ENCODE assay signal across 8 cellular contexts in the genomic region with DNA sequence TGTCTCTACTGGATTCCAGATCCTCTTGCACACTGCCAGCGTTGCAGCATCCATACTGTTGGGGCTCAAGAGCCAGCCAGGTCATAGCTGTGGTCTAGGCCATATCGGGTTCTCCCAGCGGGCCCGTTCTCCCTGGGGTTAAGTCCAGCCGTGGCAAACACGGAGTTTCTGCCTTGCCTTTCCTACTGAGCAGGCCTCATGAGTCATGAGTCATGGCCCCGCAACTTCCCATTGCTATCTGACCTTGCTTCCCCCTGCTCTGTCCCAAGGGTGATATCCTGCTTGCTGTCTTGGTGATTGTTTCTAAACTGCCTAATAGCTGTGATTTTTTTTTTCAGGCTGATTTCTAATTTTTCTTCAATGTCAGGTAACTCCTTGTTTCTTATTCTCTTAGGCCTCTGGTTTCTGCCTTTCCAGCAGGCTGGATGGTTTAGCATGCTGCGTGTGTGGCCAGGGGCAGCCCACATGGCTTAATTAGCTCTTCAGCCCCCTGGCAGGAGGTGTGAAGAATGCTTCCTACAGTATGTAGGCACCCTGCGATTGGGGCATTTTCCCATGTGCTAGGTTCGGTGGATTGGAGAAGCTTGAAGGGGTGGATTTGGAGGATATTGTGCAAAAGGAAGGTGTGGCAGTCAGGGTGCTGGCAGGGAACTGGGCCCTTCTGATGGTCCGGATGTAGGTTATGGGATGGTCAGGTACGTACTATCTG. TPM values are rescaled to one million over a fixed set of nuclear protein-coding genes. Genes with fewer than 3 reads are reported as not detected.
DNase-seq lines count a peak whose midpoint lies in the region; ATAC-seq and TF ChIP-seq lines count a peak whose summit lies in the region.

No MANE protein-coding gene starts in this region.

- H4K20me1 ChIP-seq in BLaER1 treated with 17β-estradiol and CSF1 and Interleukin-3, amounts not matched to agents 10 nM and 100 nM: peaks cover 0 to 23% (median 0%) of the 10 kb centered on the region in 11 experiments; a peak in 6 of 22 replicates

- H3K4me3 ChIP-seq in BLaER1 treated with 17β-estradiol and CSF1 and Interleukin-3, amounts not matched to agents 10 nM and 100 nM: peak overlapping the region; percentile 12 to 51 (median 34); a peak in 15 of 20 replicates
- H3K4me3 ChIP-seq in fibroblast of the aortic adventitia (ENCODE audit: low read depth, low read length) (no peak overlapping the region), ovary (no peak overlapping the region)

- no peak for TF ChIP-seq CTCF in fibroblast of the aortic adventitia (IDR thresholded peaks at IDR 0.05; ENCODE audit: insufficient read depth, low read length)
- TF ChIP-seq CTCF in ovary (IDR thresholded peaks at IDR 0.05): no peak

- H3K36me3 ChIP-seq in BLaER1 treated with 17β-estradiol and CSF1 and Interleukin-3, amounts not matched to agents 10 nM and 100 nM: no peaks in the 10 kb centered on the region
- no peaks in the 10 kb centered on the region for H3K36me3 ChIP-seq in ovary

- peak overlapping the region; percentile 85 to 96 (median 91) for H3K4me2 ChIP-seq in BLaER1 treated with 17β-estradiol and CSF1 and Interleukin-3, amounts not matched to agents 10 nM and 100 nM

- peak overlapping the region; percentile 52 to 78 (median 61); a peak in 21 of 22 replicates for H3K9ac ChIP-seq in BLaER1 treated with 17β-estradiol and CSF1 and Interleukin-3, amounts not matched to agents 10 nM and 100 nM

- peak overlapping the region; percentile 67 to 88 (median 81) for H3K27ac ChIP-seq in BLaER1 treated with 17β-estradiol and CSF1 and Interleukin-3, amounts not matched to agents 10 nM and 100 nM
- H3K27ac ChIP-seq in ovary: no peak overlapping the region

- DNase-seq in OCI-M2 (lab: John Stamatoyannopoulos, UW; ENCODE audit: unreplicated experiment) (peak; percentile 37), fibroblast of the aortic adventitia (ENCODE audit: low read depth) (peak; percentile 35), ovary (peak in 4 of 5 donors; percentile 43 to 72 (median 58)), NCI-H82 (lab: John Stamatoyannopoulos, UW) (no peak), DMS53 treated with DMSO at 0.1 percent for 48 hours (lab: John Stamatoyannopoulos, UW; ENCODE audit: unreplicated experiment) (no peak), HuH-7.5 (ENCODE audit: low spot score) (no peak)

- peaks cover 74 to 86% (median 77%) of the 10 kb centered on the region in 10 experiments for H3K4me1 ChIP-seq in BLaER1 treated with 17β-estradiol and CSF1 and Interleukin-3, amounts not matched to agents 10 nM and 100 nM
- peaks cover 21% of the 10 kb centered on the region for H3K4me1 ChIP-seq in ovary (ENCODE audit: insufficient read depth)

- TF ChIP-seq POLR2A in ovary (IDR thresholded peaks at IDR 0.05): no peak

- WGBS in ovary, 3 donors: 69 to 72% (median 70%) methylated on average over 12 of the region's 12 CpGs

- no peak for TF ChIP-seq EP300 in ovary (IDR thresholded peaks at IDR 0.05)

- H3K9me3 ChIP-seq in BLaER1 treated with 17β-estradiol and CSF1 and Interleukin-3, amounts not matched to agents 10 nM and 100 nM (replicated peaks in 1 of 11): peaks cover 0 to 14% (median 0%) of the 10 kb centered on the region in 11 experiments; a peak in 6 of 22 replicates
- no peaks in the 10 kb centered on the region for H3K9me3 ChIP-seq in ovary

- intact Hi-C loops in ovary (cut with DNase I): loop anchor here in 3 of 4 donors (5.0 to 10.0 kb wide), 4 partner anchors 48 to 126 kb away; no protein-coding TSS in a partner anchor

- ATAC-seq in HG03442 (IDR thresholded peaks at IDR 0.05; ENCODE audit: unreplicated experiment): no peak

- peaks cover 0 to 30% (median 14%) of the 10 kb centered on the region in 11 experiments; a peak in 10 of 22 replicates for H3K27me3 ChIP-seq in BLaER1 treated with 17β-estradiol and CSF1 and Interleukin-3, amounts not matched to agents 10 nM and 100 nM
- no peaks in the 10 kb centered on the region for H3K27me3 ChIP-seq in ovary

RNA-seq across cellular contexts. Expression of gene DAPK1, which starts 18.7 kb away (rescaled TPM):
- total RNA-seq in fibroblast of the aortic adventitia (ENCODE audit: low replicate concordance) (30.9 and 119 TPM in 2 replicates), ovary (100 to 1,000 TPM in 4 of 7 donors, 10 to 100 TPM in 3; 72.0 to 133 (median 103) TPM)
- polyA plus RNA-seq in ovary: 10 to 100 TPM; 39.3 to 57.6 TPM

Comparison
In these comparisons a context has a peak if more than half of its experiments do, and no peak if none do; other contexts are left out.
1. H3K27ac ChIP-seq: peak in BLaER1 treated with 17β-estradiol and CSF1 and Interleukin-3, amounts not matched to agents 10 nM and 100 nM (11 of 11); none in ovary (0 of 2).
2. H3K4me3 ChIP-seq: peak in BLaER1 treated with 17β-estradiol and CSF1 and Interleukin-3, amounts not matched to agents 10 nM and 100 nM (10 of 10); none in fibroblast of the aortic adventitia (single experiment) and ovary (single experiment).
3. DNase-seq: peak in OCI-M2 (single experiment), fibroblast of the aortic adventitia (single experiment) and ovary (4 of 5); none in NCI-H82 (single experiment), DMS53 treated with DMSO at 0.1 percent for 48 hours (single experiment) and HuH-7.5 (single experiment).